9 cellular contexts compared by ENCODE assay signal in the genomic region with DNA sequence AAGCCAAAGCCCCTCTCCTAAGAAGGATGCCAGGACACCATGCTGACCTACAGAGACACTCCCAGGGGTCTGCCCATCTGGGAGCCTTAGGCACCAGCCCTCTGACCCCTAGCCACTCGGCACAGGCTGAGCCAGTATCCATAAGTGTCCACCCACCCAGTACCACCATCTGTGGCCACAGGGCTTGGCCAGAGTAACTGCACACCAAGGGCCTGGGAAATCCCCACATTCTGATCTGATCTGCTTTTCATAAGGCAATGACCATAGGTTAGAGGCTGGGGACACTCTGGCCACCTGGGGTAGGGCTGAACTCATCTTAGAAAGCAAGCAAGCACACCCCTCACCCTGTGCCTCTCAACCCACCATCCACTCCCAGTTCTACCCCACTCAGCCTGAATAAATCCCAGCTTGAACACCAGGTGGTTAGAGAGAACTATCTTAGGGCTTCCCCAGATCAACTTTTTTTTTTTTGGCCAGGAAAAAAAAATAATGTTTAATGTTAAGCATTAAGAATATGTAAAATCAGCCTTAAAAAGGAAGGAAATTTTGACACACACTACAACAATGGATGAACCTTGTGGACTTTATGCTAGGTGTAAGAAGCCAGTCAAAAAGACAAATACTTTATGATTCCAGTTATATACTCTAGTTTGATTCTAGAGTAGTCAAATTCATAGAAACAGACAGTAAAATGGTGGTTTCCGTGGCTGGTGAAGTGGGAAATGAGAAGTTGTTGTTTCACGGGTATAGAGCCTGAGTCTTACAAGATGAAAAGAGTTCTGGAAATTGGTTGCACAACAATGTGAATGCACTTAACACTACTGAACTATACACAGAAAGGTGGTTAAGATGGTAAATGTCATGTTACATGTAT. TPM values are rescaled to one million over a fixed set of nuclear protein-coding genes. Genes with fewer than 3 reads are reported as not detected.
DNase-seq lines count a peak whose midpoint lies in the region; ATAC-seq and TF ChIP-seq lines count a peak whose summit lies in the region.
"Had no signal": no experiment of that assay in that cellular context is flagged by ENCODE, and none has a peak within 500 bp of the region (broad histone marks: within the 10 kb centered on the region; RNA-seq: fewer than 3 reads in every experiment).

No MANE protein-coding gene starts in this region.

- H3K27me3 ChIP-seq in brain microvascular endothelial cell (replicated peaks), result no peaks in the 10 kb centered on the region
- H3K27me3 ChIP-seq in vagina, result no peaks in the 10 kb centered on the region

- peaks cover 5% of the 10 kb centered on the region for H3K4me1 ChIP-seq in vagina

- intact Hi-C loops in activated T-helper 1 cell treated with anti-CD3 and anti-CD28 coated beads, Interleukin-12 subunit alpha, Interleukin-12 subunit beta, Interleukin-2, Interleukin-4 antibody, amounts not matched to agents 30 ng/mL and 10 ng/mL and 1 ng/mL, durations not matched to agents 14 hours and 24 hours and 36 hours (cut with micrococcal nuclease), result loop anchor here (1.0 to 2.0 kb wide), 5 partner anchors 10 to 501 kb away; partner anchors contain the start of gene NDFIP1
- intact Hi-C loops in vagina (cut with DNase I), result no loop called here

- H3K4me3 ChIP-seq in brain microvascular endothelial cell (ENCODE audit: low read depth, low read length), result no peak overlapping the region
- no peak overlapping the region for H3K4me3 ChIP-seq in vagina

- ATAC-seq in HG03432 (IDR thresholded peaks at IDR 0.05; ENCODE audit: unreplicated experiment) (peak; percentile 52), HG03139 (IDR thresholded peaks at IDR 0.05; ENCODE audit: unreplicated experiment) (no peak)
- ATAC-seq in stimulated activated naive CD8-positive, alpha-beta T cell treated with anti-CD3 and anti-CD28 coated beads, Interleukin-15, amount 100 ng/mL, for 72 hours, result peak; percentile 94

- peak overlapping the region; percentile 81 for H3K4me3 Mint-ChIP-seq in activated naive CD4-positive, alpha-beta T cell treated with anti-CD3 and anti-CD28 coated beads, Interleukin-2, amount 50 U/mL, for 24 hours
- H3K4me3 Mint-ChIP-seq in activated T-helper 1 cell treated with anti-CD3 and anti-CD28 coated beads, Interleukin-12 subunit alpha, Interleukin-12 subunit beta, Interleukin-2, Interleukin-4 antibody, amounts not matched to agents 30 ng/mL and 10 ng/mL and 1 ng/mL, durations not matched to agents 14 hours and 24 hours and 36 hours, result peak overlapping the region; percentile 80
- H3K4me3 Mint-ChIP-seq in stimulated activated naive CD8-positive, alpha-beta T cell treated with anti-CD3 and anti-CD28 coated beads, Interleukin-15, amount 100 ng/mL, for 72 hours, result peak overlapping the region; percentile 60 to 69

- in situ Hi-C loops in brain microvascular endothelial cell (cut with HindIII; ENCODE audit: low pct_ligation_motif_present, low sequenced_read_pairs), result no loop called here

- H3K36me3 Mint-ChIP-seq in activated naive CD4-positive, alpha-beta T cell treated with anti-CD3 and anti-CD28 coated beads, Interleukin-2, amount 50 U/mL, for 24 hours, result peaks cover 38% of the 10 kb centered on the region
- peaks cover 66% of the 10 kb centered on the region for H3K36me3 Mint-ChIP-seq in activated T-helper 1 cell treated with anti-CD3 and anti-CD28 coated beads, Interleukin-12 subunit alpha, Interleukin-12 subunit beta, Interleukin-2, Interleukin-4 antibody, amounts not matched to agents 30 ng/mL and 10 ng/mL and 1 ng/mL, durations not matched to agents 14 hours and 24 hours and 36 hours (ENCODE audit: low read depth)

- no peak for DNase-seq in activated naive CD4-positive, alpha-beta T cell treated with anti-CD3 and anti-CD28 coated beads, Interleukin-2, amount 50 U/mL, for 16 hours
- DNase-seq in activated T-helper 1 cell treated with anti-CD3 and anti-CD28 coated beads, Interleukin-12 subunit alpha, Interleukin-12 subunit beta, Interleukin-2, Interleukin-4 antibody, amounts not matched to agents 30 ng/mL and 10 ng/mL and 1 ng/mL, durations not matched to agents 14 hours and 24 hours and 36 hours (ENCODE audit: low spot score), result peak; percentile 58
- peak; percentile 63 to 76 for DNase-seq in stimulated activated naive CD8-positive, alpha-beta T cell treated with anti-CD3 and anti-CD28 coated beads, Interleukin-15, amount 100 ng/mL, for 72 hours
- DNase-seq in brain microvascular endothelial cell, result no peak
- no peak for DNase-seq in vagina (ENCODE audit: extremely low spot score in 2 of 2)
- DNase-seq: NCI-H1105 had no signal

- H3K27ac ChIP-seq in brain microvascular endothelial cell (no peak overlapping the region), vagina (no peak overlapping the region)

- no peaks in the 10 kb centered on the region for H3K9me3 ChIP-seq in vagina

- no peak for TF ChIP-seq POLR2A in vagina (IDR thresholded peaks at IDR 0.05)

- TF ChIP-seq CTCF in brain microvascular endothelial cell (IDR thresholded peaks at IDR 0.05; ENCODE audit: low read depth, low read length, missing control alignments), result no peak
- TF ChIP-seq CTCF in vagina (IDR thresholded peaks at IDR 0.05), result no peak

- peak overlapping the region; percentile 98 for H3K27ac Mint-ChIP-seq in activated naive CD4-positive, alpha-beta T cell treated with anti-CD3 and anti-CD28 coated beads, Interleukin-2, amount 50 U/mL, for 24 hours
- H3K27ac Mint-ChIP-seq in activated T-helper 1 cell treated with anti-CD3 and anti-CD28 coated beads, Interleukin-12 subunit alpha, Interleukin-12 subunit beta, Interleukin-2, Interleukin-4 antibody, amounts not matched to agents 30 ng/mL and 10 ng/mL and 1 ng/mL, durations not matched to agents 14 hours and 24 hours and 36 hours, result peak overlapping the region; percentile 94
- H3K27ac Mint-ChIP-seq in stimulated activated naive CD8-positive, alpha-beta T cell treated with anti-CD3 and anti-CD28 coated beads, Interleukin-15, amount 100 ng/mL, for 72 hours, result peak overlapping the region; percentile 90 to 98

- H3K27me3 Mint-ChIP-seq in activated naive CD4-positive, alpha-beta T cell treated with anti-CD3 and anti-CD28 coated beads, Interleukin-2, amount 50 U/mL, for 24 hours, result no peaks in the 10 kb centered on the region
- H3K27me3 Mint-ChIP-seq in activated T-helper 1 cell treated with anti-CD3 and anti-CD28 coated beads, Interleukin-12 subunit alpha, Interleukin-12 subunit beta, Interleukin-2, Interleukin-4 antibody, amounts not matched to agents 30 ng/mL and 10 ng/mL and 1 ng/mL, durations not matched to agents 14 hours and 24 hours and 36 hours (ENCODE audit: insufficient read depth), result no peaks in the 10 kb centered on the region
- H3K27me3 Mint-ChIP-seq in stimulated activated naive CD8-positive, alpha-beta T cell treated with anti-CD3 and anti-CD28 coated beads, Interleukin-15, amount 100 ng/mL, for 72 hours, result no peaks in the 10 kb centered on the region

- peaks cover 23% of the 10 kb centered on the region for H3K36me3 ChIP-seq in brain microvascular endothelial cell (replicated peaks)
- H3K36me3 ChIP-seq in vagina, result peaks cover 0 to 21% of the 10 kb centered on the region in 2 donors

- peaks cover 75% of the 10 kb centered on the region for H3K4me1 Mint-ChIP-seq in activated naive CD4-positive, alpha-beta T cell treated with anti-CD3 and anti-CD28 coated beads, Interleukin-2, amount 50 U/mL, for 24 hours
- peaks cover 72% of the 10 kb centered on the region for H3K4me1 Mint-ChIP-seq in activated T-helper 1 cell treated with anti-CD3 and anti-CD28 coated beads, Interleukin-12 subunit alpha, Interleukin-12 subunit beta, Interleukin-2, Interleukin-4 antibody, amounts not matched to agents 30 ng/mL and 10 ng/mL and 1 ng/mL, durations not matched to agents 14 hours and 24 hours and 36 hours (ENCODE audit: low read depth)
- peaks cover 96% of the 10 kb centered on the region for H3K4me1 Mint-ChIP-seq in stimulated activated naive CD8-positive, alpha-beta T cell treated with anti-CD3 and anti-CD28 coated beads, Interleukin-15, amount 100 ng/mL, for 72 hours

- no peaks in the 10 kb centered on the region for H3K9me3 Mint-ChIP-seq in activated naive CD4-positive, alpha-beta T cell treated with anti-CD3 and anti-CD28 coated beads, Interleukin-2, amount 50 U/mL, for 24 hours
- no peaks in the 10 kb centered on the region for H3K9me3 Mint-ChIP-seq in activated T-helper 1 cell treated with anti-CD3 and anti-CD28 coated beads, Interleukin-12 subunit alpha, Interleukin-12 subunit beta, Interleukin-2, Interleukin-4 antibody, amounts not matched to agents 30 ng/mL and 10 ng/mL and 1 ng/mL, durations not matched to agents 14 hours and 24 hours and 36 hours
- H3K9me3 Mint-ChIP-seq in stimulated activated naive CD8-positive, alpha-beta T cell treated with anti-CD3 and anti-CD28 coated beads, Interleukin-15, amount 100 ng/mL, for 72 hours, result no peaks in the 10 kb centered on the region

RNA-seq across cellular contexts. Expression of gene GNPDA1, which starts 6.2 kb away (rescaled TPM):
- total RNA-seq in activated T-helper 1 cell treated with anti-CD3 and anti-CD28 coated beads, Interleukin-12 subunit alpha, Interleukin-12 subunit beta, Interleukin-2, Interleukin-4 antibody, amounts not matched to agents 30 ng/mL and 10 ng/mL and 1 ng/mL, durations not matched to agents 14 hours and 24 hours and 36 hours, result 87.5 and 88.4 TPM in 2 replicates
- 25.3 TPM for total RNA-seq in vagina

RNA-seq across cellular contexts. Expression of gene RNF14, which starts 37.7 kb away (rescaled TPM):
- 26.4 and 28.7 TPM in 2 replicates for total RNA-seq in activated T-helper 1 cell treated with anti-CD3 and anti-CD28 coated beads, Interleukin-12 subunit alpha, Interleukin-12 subunit beta, Interleukin-2, Interleukin-4 antibody, amounts not matched to agents 30 ng/mL and 10 ng/mL and 1 ng/mL, durations not matched to agents 14 hours and 24 hours and 36 hours
- total RNA-seq in vagina, result 37.8 TPM

RNA-seq across cellular contexts. Expression of gene PCDH12, which starts 48.6 kb away (rescaled TPM):
- total RNA-seq in activated T-helper 1 cell treated with anti-CD3 and anti-CD28 coated beads, Interleukin-12 subunit alpha, Interleukin-12 subunit beta, Interleukin-2, Interleukin-4 antibody, amounts not matched to agents 30 ng/mL and 10 ng/mL and 1 ng/mL, durations not matched to agents 14 hours and 24 hours and 36 hours, result 2.2 TPM in 2 replicates
- total RNA-seq in vagina, result 3.2 TPM

Comparison
In these comparisons a context has a peak if more than half of its experiments do, and no peak if none do; other contexts are left out.
1. DNase-seq: peak in activated T-helper 1 cell treated with anti-CD3 and anti-CD28 coated beads, Interleukin-12 subunit alpha, Interleukin-12 subunit beta, Interleukin-2, Interleukin-4 antibody, amounts not matched to agents 30 ng/mL and 10 ng/mL and 1 ng/mL, durations not matched to agents 14 hours and 24 hours and 36 hours (single experiment) and stimulated activated naive CD8-positive, alpha-beta T cell treated with anti-CD3 and anti-CD28 coated beads, Interleukin-15, amount 100 ng/mL, for 72 hours (2 of 2); none in activated naive CD4-positive, alpha-beta T cell treated with anti-CD3 and anti-CD28 coated beads, Interleukin-2, amount 50 U/mL, for 16 hours (single experiment), brain microvascular endothelial cell (single experiment) and vagina (0 of 2).
2. Peak in every context shown above with its lines, with median percentiles within 50 percentile points of each other: H3K27ac Mint-ChIP-seq and H3K4me3 Mint-ChIP-seq.